11 cellular contexts compared by ENCODE assay signal in genomic region chr13:113110852-113111315, GRCh38. TPM values are rescaled to one million over a fixed set of nuclear protein-coding genes. Genes with fewer than 3 reads are reported as not detected.
DNase-seq lines count a peak whose midpoint lies in the region; ATAC-seq and TF ChIP-seq lines count a peak whose summit lies in the region.
"Had no signal": no experiment of that assay in that cellular context is flagged by ENCODE, and none has a peak within 500 bp of the region (broad histone marks: within the 10 kb centered on the region; RNA-seq: fewer than 3 reads in every experiment).

No MANE protein-coding gene starts in this region.

- DNase-seq in AG04450 (ENCODE audit: low read depth, low spot score), result no peak
- DNase-seq in T1000 (lab: John Stamatoyannopoulos, UW), result peak; percentile 38
- DNase-seq in left cardiac atrium, result peak; percentile 17
- no peak for DNase-seq in HT-29 (ENCODE audit: low spot score)
- no peak for DNase-seq in HPDE6-E6E7 (ENCODE audit: extremely low spot score)
- no peak for DNase-seq in hypothalamus (lab: John Stamatoyannopoulos, UW)
- DNase-seq: mammary epithelial cell, NCI-H2107 had no signal

- H3K79me2 ChIP-seq in parathyroid adenoma, result no peaks in the 10 kb centered on the region

- intact Hi-C loops in left cardiac atrium (cut with DNase I), result no loop called here

- H3K9me3 ChIP-seq in AG04450 (ENCODE audit: control insufficient read depth, insufficient read depth, low read length), result peaks cover 30% of the 10 kb centered on the region
- no peaks in the 10 kb centered on the region for H3K9me3 ChIP-seq in parathyroid adenoma (ENCODE audit: control insufficient read depth, low read length)

- H2AFZ ChIP-seq in parathyroid adenoma, result peak overlapping the region; percentile 56

- H3K27me3 ChIP-seq in AG04450 (ENCODE audit: control insufficient read depth, insufficient read depth, low read length) (peaks cover 22% of the 10 kb centered on the region), parathyroid adenoma (ENCODE audit: control insufficient read depth, insufficient read depth, low read length) (no peaks in the 10 kb centered on the region)
- H3K27me3 ChIP-seq: SJSA1 had no signal

- CTCF ChIA-PET in AG04450 (lab: Charles Lee), result no interaction called here

- no peaks in the 10 kb centered on the region for H3K36me3 ChIP-seq in parathyroid adenoma (ENCODE audit: control insufficient read depth, insufficient read depth, low read length)
- H3K36me3 ChIP-seq: SJSA1 had no signal

- H3K4me3 ChIP-seq in AG04450 (ENCODE audit: low read depth, low read length) (peak overlapping the region; percentile 41), parathyroid adenoma (ENCODE audit: low read depth, low read length) (peak overlapping the region; percentile 48)
- H3K4me3 ChIP-seq: SJSA1 had no signal

- no peak overlapping the region for H3K9ac ChIP-seq in parathyroid adenoma

- TF ChIP-seq CTCF in AG04450 (IDR thresholded peaks at IDR 0.05; ENCODE audit: low read depth, low read length) (no peak), parathyroid adenoma (IDR thresholded peaks at IDR 0.05) (no peak)

- no peaks in the 10 kb centered on the region for H3K4me1 ChIP-seq in parathyroid adenoma
- H3K4me1 ChIP-seq: SJSA1 had no signal

- POLR2A ChIA-PET in AG04450 (lab: Yijun Ruan, JAX), result no interaction called here

- ATAC-seq in left cardiac atrium (peak in 1 of 2 donors; percentile 28), GM21367 (IDR thresholded peaks at IDR 0.05; ENCODE audit: unreplicated experiment) (no peak)

- peak overlapping the region; percentile 74 for H3K4me2 ChIP-seq in parathyroid adenoma (ENCODE audit: low read length)

- H3K27ac ChIP-seq in AG04450 (ENCODE audit: low read depth, low read length), result no peak overlapping the region
- no peak overlapping the region for H3K27ac ChIP-seq in parathyroid adenoma
- H3K27ac ChIP-seq: SJSA1 had no signal

RNA-seq across cellular contexts. Expression of gene F7, which starts 5.3 kb away (rescaled TPM):
- polyA plus RNA-seq in AG04450 (2011; rRNA removed), result 0.06 TPM in 2 replicates
- 0.64 TPM in 1 of 2 replicates, not detected in the other for polyA minus RNA-seq in AG04450 (2011; rRNA and poly(A)+ RNA removed)
- under 1 TPM; 0.16 to 0.29 TPM for total RNA-seq in left cardiac atrium
- total RNA-seq in HT-29 (2014; rRNA removed; shearing (Covaris generic)), result not detected in 2 replicates
- total RNA-seq: mammary epithelial cell, SJSA1 had no signal
- polyA plus RNA-seq: mammary epithelial cell had no signal

RNA-seq across cellular contexts. Expression of gene F10, which starts 11.7 kb away (rescaled TPM):
- 17.7 and 21.5 TPM in 2 replicates for polyA plus RNA-seq in AG04450 (2011; rRNA removed)
- 4.4 and 5.6 TPM in 2 replicates for polyA minus RNA-seq in AG04450 (2011; rRNA and poly(A)+ RNA removed)
- total RNA-seq in left cardiac atrium, result 10 to 100 TPM; 17.5 to 19.6 TPM
- 0.05 TPM in 1 of 2 replicates, not detected in the other for total RNA-seq in HT-29 (2014; rRNA removed; shearing (Covaris generic))
- total RNA-seq: mammary epithelial cell had no signal
- polyA plus RNA-seq: mammary epithelial cell had no signal

RNA-seq across cellular contexts. Expression of gene PROZ, which starts 47.6 kb away (rescaled TPM):
- not detected in 2 replicates for polyA plus RNA-seq in AG04450 (2011; rRNA removed)
- not detected in 2 replicates for polyA minus RNA-seq in AG04450 (2011; rRNA and poly(A)+ RNA removed)
- not detected for total RNA-seq in left cardiac atrium
- total RNA-seq in HT-29 (2014; rRNA removed; shearing (Covaris generic)), result not detected in 2 replicates
- total RNA-seq: mammary epithelial cell, SJSA1 had no signal
- polyA plus RNA-seq: mammary epithelial cell had no signal

Comparison
In these comparisons a context has a peak if more than half of its experiments do, and no peak if none do; other contexts are left out.
1. DNase-seq: peak in T1000 (single experiment) and left cardiac atrium (single experiment); none in AG04450 (single experiment), HT-29 (single experiment), HPDE6-E6E7 (single experiment) and hypothalamus (0 of 51).
2. RNA of gene F10, which starts 11.7 kb away (total RNA-seq): 17.5 to 19.6 TPM in left cardiac atrium; 0.05 TPM in HT-29; every median in the first group is over 10 times any median in the second.